11 cellular contexts compared by ENCODE assay signal in genomic region chr5:24621809-24622208, GRCh38.
A peak's percentile ranks its signal among the peaks of the same experiment; 100 is the strongest.
DNase-seq lines count a peak whose midpoint lies in the region; ATAC-seq, FAIRE-seq and TF ChIP-seq lines count a peak whose summit lies in the region.
"Had no signal": no experiment of that assay in that cellular context is flagged by ENCODE, and none has a peak within 500 bp of the region (broad histone marks: within the 10 kb centered on the region; RNA-seq: fewer than 3 reads in every experiment).

No MANE protein-coding gene starts in this region.

- H3K27me3 ChIP-seq in BLaER1 (no peaks in the 10 kb centered on the region), RWPE2 (ENCODE audit: insufficient read depth, poor library complexity, severe bottlenecking) (no peaks in the 10 kb centered on the region)

- H3K4me2 ChIP-seq in BLaER1: peak overlapping the region; percentile 44; the same call in 1 of the 2 replicates

- ATAC-seq in RWPE2 (ENCODE audit: low read depth) (peak; percentile 27; the same call in 1 of the 3 replicates), GM18520 (IDR thresholded peaks at IDR 0.05; ENCODE audit: unreplicated experiment) (no peak), HG02678 (IDR thresholded peaks at IDR 0.05; ENCODE audit: unreplicated experiment) (no peak), HG03097 (IDR thresholded peaks at IDR 0.05; ENCODE audit: low FRiP score, unreplicated experiment) (no peak), HG02798 (IDR thresholded peaks at IDR 0.05; ENCODE audit: poor library complexity, unreplicated experiment) (no peak)

- H3K27ac ChIP-seq in BLaER1: no peak overlapping the region
- no peak overlapping the region for H3K27ac ChIP-seq in RWPE2 (ENCODE audit: poor library complexity, severe bottlenecking)

- DNase-seq in HTR-8/SVneo (ENCODE audit: insufficient read length, low spot score): no peak
- no peak for DNase-seq in RWPE2 (ENCODE audit: low spot score)
- peak; percentile 7 for DNase-seq in glomerular visceral epithelial cell (ENCODE audit: extremely low spot score)
- DNase-seq: IMR-90 had no signal

- no peak overlapping the region for H3K4me3 ChIP-seq in BLaER1
- no peak overlapping the region for H3K4me3 ChIP-seq in RWPE2 (ENCODE audit: severe bottlenecking)

- H3K9ac ChIP-seq in BLaER1: no peak overlapping the region

- no peaks in the 10 kb centered on the region for H4K20me1 ChIP-seq in BLaER1

- H3K36me3 ChIP-seq in BLaER1: no peaks in the 10 kb centered on the region
- no peaks in the 10 kb centered on the region for H3K36me3 ChIP-seq in RWPE2 (ENCODE audit: low read depth)

- FAIRE-seq in HTR-8/SVneo (lab: Jason Lieb, UNC): peak; percentile 36
- FAIRE-seq: D721Med, endometrium had no signal

- H3K9me3 ChIP-seq in BLaER1 (no peaks in the 10 kb centered on the region), RWPE2 (ENCODE audit: severe bottlenecking) (no peaks in the 10 kb centered on the region)

- TF ChIP-seq CTCF in RWPE2 (IDR thresholded peaks at IDR 0.05; ENCODE audit: poor library complexity, severe bottlenecking): no peak

- H3K4me1 ChIP-seq in BLaER1: peaks cover 11% of the 10 kb centered on the region
- H3K4me1 ChIP-seq in RWPE2 (ENCODE audit: insufficient read depth, poor library complexity, severe bottlenecking): no peaks in the 10 kb centered on the region
